In the genomic region with DNA sequence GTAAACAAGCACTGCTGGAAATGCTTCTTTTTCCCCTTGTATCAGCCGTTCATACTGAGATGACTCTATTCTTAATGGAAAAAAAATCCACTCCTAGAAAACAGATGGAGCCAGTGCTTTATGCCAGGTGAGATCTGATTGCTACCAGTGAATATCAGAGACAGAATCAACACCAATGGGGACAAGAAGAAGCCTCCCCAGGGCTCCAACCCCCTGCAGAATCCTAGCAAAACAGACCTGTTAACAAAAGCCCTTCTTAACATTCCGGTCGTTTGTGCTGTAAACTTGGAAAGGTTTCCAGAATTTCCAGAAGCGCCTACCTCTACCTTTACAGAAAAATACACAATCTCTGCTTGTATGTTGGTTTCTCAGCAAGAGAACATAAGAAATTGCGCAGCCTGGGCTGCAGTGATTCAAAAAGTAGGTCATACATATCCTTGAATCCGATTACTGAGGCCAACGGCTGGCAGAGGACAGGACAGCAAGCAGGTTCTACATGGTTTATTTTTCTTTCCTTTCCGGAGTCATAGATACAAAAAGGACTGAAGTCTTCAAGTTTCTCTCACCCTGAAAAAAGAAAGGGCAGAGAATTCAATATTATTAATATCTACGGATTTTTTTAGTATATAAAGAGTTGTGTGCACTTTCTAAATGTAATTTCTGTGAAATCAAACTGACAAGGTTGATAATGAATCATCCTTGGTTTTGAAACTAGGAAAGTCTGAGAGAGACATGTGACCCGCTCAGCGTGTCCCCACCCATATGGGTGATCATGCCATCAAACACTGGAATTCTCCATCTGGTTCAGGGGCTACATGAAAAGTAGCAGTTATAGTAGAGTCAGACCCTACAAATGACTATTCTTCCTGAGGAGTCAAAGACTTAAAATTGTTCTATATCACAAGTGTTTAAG, we compare ENCODE assay signal across 21 cellular contexts.
DNase-seq lines count a peak whose midpoint lies in the region; ATAC-seq and TF ChIP-seq lines count a peak whose summit lies in the region.
"Had no signal": no experiment of that assay in that cellular context is flagged by ENCODE, and none has a peak within 500 bp of the region (broad histone marks: within the 10 kb centered on the region; RNA-seq: fewer than 3 reads in every experiment).

No MANE protein-coding gene starts in this region.

- peak overlapping the region; percentile 76; the same call in 1 of the 2 replicates for H4K5ac ChIP-seq in IMR-90 (ENCODE audit: low read depth, low read length)
- no peak overlapping the region for H4K5ac ChIP-seq in mesendoderm (ENCODE audit: low read length)

- BruUV-seq in IMR-90 (replicated peaks; lab: Mats Ljungman, UMichigan): no TSS peak
- BruUV-seq in Caco-2 (replicated peaks; lab: Mats Ljungman, UMichigan): no TSS peak

- H3K27me3 ChIP-seq in AG04450 (ENCODE audit: control insufficient read depth, insufficient read depth, low read length) (no peaks in the 10 kb centered on the region), IMR-90 (ENCODE audit: control insufficient read depth, insufficient read depth, low read length) (no peaks in the 10 kb centered on the region; the same call in 1 of the 2 replicates), mesendoderm (ENCODE audit: insufficient read depth, low read length, poor library complexity) (no peaks in the 10 kb centered on the region), Caco-2 (replicated peaks; ENCODE audit: control insufficient read depth, insufficient read depth, low read length) (no peaks in the 10 kb centered on the region)

- H2AK9ac ChIP-seq in IMR-90 (replicated peaks; ENCODE audit: low read depth, low read length, poor library complexity): no peak overlapping the region

- H2BK5ac ChIP-seq in IMR-90 (ENCODE audit: low read depth, low read length, poor library complexity, severe bottlenecking): peak overlapping the region; percentile 31
- H2BK5ac ChIP-seq in mesendoderm (ENCODE audit: low read length): no peak overlapping the region

- peaks cover 6% of the 10 kb centered on the region for H3K9me1 ChIP-seq in IMR-90 (ENCODE audit: insufficient read depth, low read length)

- peak overlapping the region; percentile 43 for H3K14ac ChIP-seq in IMR-90 (replicated peaks; ENCODE audit: low read depth, low read length)

- intact Hi-C loops in IMR-90 (cut with micrococcal nuclease) (no loop called here), Caco-2 (cut with micrococcal nuclease; ENCODE audit: unreplicated experiment) (no loop called here)

- H3K4me1 ChIP-seq in IMR-90 (ENCODE audit: control insufficient read depth, insufficient read depth, low read length): peaks cover 13% of the 10 kb centered on the region
- peaks cover 3% of the 10 kb centered on the region for H3K4me1 ChIP-seq in mesendoderm (ENCODE audit: control insufficient read depth, low read depth, low read length)
- peaks cover 8% of the 10 kb centered on the region; the same call in 1 of the 2 replicates for H3K4me1 ChIP-seq in Caco-2
- H3K4me1 ChIP-seq: upper lobe of right lung had no signal

- H3K4me3 ChIP-seq in AG04450 (ENCODE audit: low read depth, low read length) (no peak overlapping the region), IMR-90 (ENCODE audit: insufficient read depth, low read depth, low read length) (no peak overlapping the region), mesendoderm (ENCODE audit: low read length) (no peak overlapping the region), Caco-2 (ENCODE audit: low read depth, low read length) (no peak overlapping the region)
- H3K4me3 ChIP-seq: upper lobe of right lung had no signal

- CTCF ChIA-PET in AG04450 (lab: Charles Lee) (interaction anchor here (1.0 kb wide), 1 partner anchor 100 kb away, joined by 3 read pairs; no protein-coding TSS in a partner anchor), IMR-90 (lab: Yijun Ruan, JAX) (interaction anchor here (1.8 kb wide), 1 partner anchor 15 kb away, joined by 4 read pairs; no protein-coding TSS in a partner anchor), Caco-2 (lab: Charles Lee) (interaction anchor here (1.0 kb wide), 1 partner anchor 100 kb away, joined by 3 read pairs; no protein-coding TSS in a partner anchor)

- no peak for TF ChIP-seq CTCF in AG04450 (IDR thresholded peaks at IDR 0.05; ENCODE audit: low read depth, low read length)
- no peak for TF ChIP-seq CTCF in IMR-90 (conservative IDR thresholded peaks at IDR 0.05; ENCODE audit: low read depth, low read length)
- no peak for TF ChIP-seq CTCF in Caco-2 (IDR thresholded peaks at IDR 0.05; ENCODE audit: insufficient read depth in 1 of 2, low read depth in 1 of 2, low read length in 1 of 2, severe bottlenecking in 1 of 2, unreplicated experiment in 1 of 2)

- peak overlapping the region; percentile 76; the same call in 1 of the 2 replicates for H3K4me2 ChIP-seq in IMR-90 (ENCODE audit: low read depth, low read length)
- H3K4me2 ChIP-seq in mesendoderm (ENCODE audit: low read length): no peak overlapping the region

- H2AK5ac ChIP-seq in IMR-90 (ENCODE audit: low read depth, low read length) (peak overlapping the region; percentile 53; the same call in 1 of the 2 replicates), mesendoderm (ENCODE audit: low read length) (no peak overlapping the region)

- H2BK20ac ChIP-seq in IMR-90 (ENCODE audit: low read depth, low read length): peak overlapping the region; percentile 69

- peak overlapping the region; percentile 62 for H4K91ac ChIP-seq in IMR-90 (ENCODE audit: insufficient read depth, low read depth, low read length)

- H2BK15ac ChIP-seq in IMR-90 (ENCODE audit: low read depth, low read length) (peak overlapping the region; percentile 19; the same call in 1 of the 3 replicates), mesendoderm (replicated peaks; ENCODE audit: low read depth) (no peak overlapping the region)

- peak overlapping the region in 1 of 2 experiments; percentile 28; a peak in 2 of 4 replicates for H4K8ac ChIP-seq in IMR-90 (ENCODE audit: low read depth in 2 of 2, low read length in 2 of 2)
- no peak overlapping the region for H4K8ac ChIP-seq in mesendoderm (ENCODE audit: low read depth, low read length)

- H3K18ac ChIP-seq in IMR-90 (ENCODE audit: low read depth, low read length): peak overlapping the region; percentile 80; the same call in 1 of the 2 replicates
- H3K18ac ChIP-seq in mesendoderm (ENCODE audit: low read length): no peak overlapping the region

- H3K79me1 ChIP-seq in IMR-90 (ENCODE audit: low read depth in 1 of 2, low read length in 2 of 2): no peaks in the 10 kb centered on the region
- H3K79me1 ChIP-seq in mesendoderm (ENCODE audit: low read length): no peaks in the 10 kb centered on the region

- no peak for TF ChIP-seq RAD21 in IMR-90 (IDR thresholded peaks at IDR 0.05; ENCODE audit: low read length)

- no peaks in the 10 kb centered on the region for H3K9me3 Mint-ChIP-seq in Caco-2 (ENCODE audit: unreplicated experiment)
- peaks cover 5 to 6% of the 10 kb centered on the region in 2 donors for H3K9me3 Mint-ChIP-seq in stimulated activated naive B cell treated with anti-CD40 and anti-IgM and Interleukin-4, amounts not matched to agents 10 μg/mL and 1 μg/mL and 100 μg/mL, for 72 hours
- H3K9me3 Mint-ChIP-seq: activated T-cell treated with anti-CD3 and anti-CD28 coated beads, Interleukin-2, amount 50 U/mL, for 4 hours had no signal

- no peaks in the 10 kb centered on the region for H4K20me1 ChIP-seq in IMR-90 (ENCODE audit: insufficient read depth, low read length)

- H3K9ac ChIP-seq in IMR-90 (ENCODE audit: low read depth, low read length) (no peak overlapping the region), mesendoderm (ENCODE audit: low read length) (no peak overlapping the region)

- no peak overlapping the region for H2AFZ ChIP-seq in IMR-90 (replicated peaks; ENCODE audit: low read length, poor library complexity)

- H3K36me3 Mint-ChIP-seq in Caco-2 (ENCODE audit: insufficient read depth, unreplicated experiment): no peaks in the 10 kb centered on the region
- H3K36me3 Mint-ChIP-seq in stimulated activated naive B cell treated with anti-CD40 and anti-IgM and Interleukin-4, amounts not matched to agents 10 μg/mL and 1 μg/mL and 100 μg/mL, for 72 hours: peaks cover 3 to 4% of the 10 kb centered on the region in 2 donors
- H3K36me3 Mint-ChIP-seq: CD14-positive monocyte, naive B cell had no signal

- POLR2A ChIA-PET in AG04450 (lab: Yijun Ruan, JAX): no interaction called here
- POLR2A ChIA-PET in IMR-90 (lab: Charles Lee; ENCODE audit: unreplicated experiment): no interaction called here
- POLR2A ChIA-PET in Caco-2 (lab: Charles Lee): no interaction called here

- H3K79me2 ChIP-seq in mesendoderm (ENCODE audit: control insufficient read depth, insufficient read depth, low read length): no peaks in the 10 kb centered on the region

- H2BK120ac ChIP-seq in IMR-90 (ENCODE audit: low read depth, low read length): peak overlapping the region; percentile 56
- no peak overlapping the region for H2BK120ac ChIP-seq in mesendoderm (ENCODE audit: low read depth, low read length)

- ATAC-seq in IMR-90 (ENCODE audit: low read depth): peak; percentile 12; the same call in 1 of the 2 replicates
- no peak for ATAC-seq in stimulated activated naive B cell treated with anti-CD40 and anti-IgM and Interleukin-4, amounts not matched to agents 10 μg/mL and 1 μg/mL and 100 μg/mL, for 72 hours (replicated peaks)
- ATAC-seq: activated T-cell treated with anti-CD3 and anti-CD28 coated beads, Interleukin-2, amount 50 U/mL, for 4 hours; HepG2; upper lobe of right lung had no signal

- peaks cover 3% of the 10 kb centered on the region for H3K27me3 Mint-ChIP-seq in Caco-2 (ENCODE audit: insufficient read depth, unreplicated experiment)
- H3K27me3 Mint-ChIP-seq in stimulated activated naive B cell treated with anti-CD40 and anti-IgM and Interleukin-4, amounts not matched to agents 10 μg/mL and 1 μg/mL and 100 μg/mL, for 72 hours: peaks cover 25 to 30% of the 10 kb centered on the region in 2 donors

- peaks cover 9% of the 10 kb centered on the region for H3K4me1 Mint-ChIP-seq in Caco-2 (ENCODE audit: low read depth, unreplicated experiment)
- H3K4me1 Mint-ChIP-seq in stimulated activated naive B cell treated with anti-CD40 and anti-IgM and Interleukin-4, amounts not matched to agents 10 μg/mL and 1 μg/mL and 100 μg/mL, for 72 hours: no peaks in the 10 kb centered on the region
- H3K4me1 Mint-ChIP-seq: CD14-positive monocyte had no signal

- dilution Hi-C loops in IMR-90 (cut with HindIII; ENCODE audit: low sequenced_read_pairs, unreplicated experiment): no loop called here

- H3K4ac ChIP-seq in IMR-90 (ENCODE audit: low read depth, low read length) (peak overlapping the region; percentile 71), mesendoderm (ENCODE audit: low read depth, low read length) (no peak overlapping the region)

- no CpG with 5 or more reads among the region's 11 CpGs for WGBS in IMR-90 (ENCODE audit: extremely low coverage in 2 of 2, insufficient read length in 1 of 2), 2 experiments
- no CpG with 5 or more reads among the region's 11 CpGs for WGBS in mesendoderm (ENCODE audit: extremely low coverage, insufficient coverage, low lambda C conversion rate)

- peak overlapping the region; percentile 37; the same call in 1 of the 2 replicates for H3K23ac ChIP-seq in IMR-90 (ENCODE audit: low read depth, low read length)
- H3K23ac ChIP-seq in mesendoderm (ENCODE audit: low read length): no peak overlapping the region

- H3K9me3 ChIP-seq in AG04450 (ENCODE audit: control insufficient read depth, insufficient read depth, low read length) (no peaks in the 10 kb centered on the region; the same call in none of the 2 replicates), IMR-90 (ENCODE audit: control insufficient read depth, insufficient read depth, low read length) (no peaks in the 10 kb centered on the region), Caco-2 (no peaks in the 10 kb centered on the region)
- H3K9me3 ChIP-seq: upper lobe of right lung had no signal

- no peak for DNase-seq in AG04450 (ENCODE audit: low read depth, low spot score)
- DNase-seq in IMR-90: peak; percentile 40
- peak; percentile 57 for DNase-seq in cerebellum (ENCODE audit: low spot score)
- DNase-seq in mesendoderm: peak; percentile 39
- DNase-seq in occipital lobe (lab: John Stamatoyannopoulos, UW): no peak
- no peak for DNase-seq in Caco-2
- DNase-seq in stimulated activated naive B cell treated with anti-CD40 and anti-IgM and Interleukin-4, amounts not matched to agents 10 μg/mL and 1 μg/mL and 100 μg/mL, for 72 hours: no peak
- no peak for DNase-seq in UCSD-AML1 (lab: John Stamatoyannopoulos, UW; ENCODE audit: unreplicated experiment)
- DNase-seq: activated CD4-positive, CD25-positive, alpha-beta regulatory T cell treated with anti-CD3 and anti-CD28 coated beads, Interleukin-2, amount 50 U/mL, for 72 hours; activated naive CD4-positive, alpha-beta T cell; activated T-cell treated with anti-CD3 and anti-CD28 coated beads, Interleukin-2, amount 50 U/mL, for 4 hours; foreskin melanocyte; naive B cell; NCI-H1092 treated with DMSO at 0.1 percent for 48 hours; NCI-H2081 treated with DMSO at 0.1 percent for 48 hours; NCI-H524; stimulated activated CD8-positive, alpha-beta memory T cell treated with anti-CD3 and anti-CD28 coated beads, Interleukin-4, amount 100 ng/mL, for 48 hours; SW 1271; upper lobe of right lung had no signal

- in situ Hi-C loops in IMR-90 (cut with MboI; ENCODE audit: low sequenced_read_pairs): no loop called here

- no peak overlapping the region for H3K27ac Mint-ChIP-seq in Caco-2 (ENCODE audit: unreplicated experiment)
- no peak overlapping the region for H3K27ac Mint-ChIP-seq in stimulated activated naive B cell treated with anti-CD40 and anti-IgM and Interleukin-4, amounts not matched to agents 10 μg/mL and 1 μg/mL and 100 μg/mL, for 72 hours
- H3K27ac Mint-ChIP-seq: CD14-positive monocyte had no signal

- H3K4me3 Mint-ChIP-seq in Caco-2 (ENCODE audit: unreplicated experiment): no peak overlapping the region
- no peak overlapping the region for H3K4me3 Mint-ChIP-seq in stimulated activated naive B cell treated with anti-CD40 and anti-IgM and Interleukin-4, amounts not matched to agents 10 μg/mL and 1 μg/mL and 100 μg/mL, for 72 hours
- H3K4me3 Mint-ChIP-seq: activated T-cell treated with anti-CD3 and anti-CD28 coated beads, Interleukin-2, amount 50 U/mL, for 4 hours; CD14-positive monocyte; naive B cell had no signal

- H3K36me3 ChIP-seq in IMR-90 (ENCODE audit: control insufficient read depth, insufficient read depth, low read length) (no peaks in the 10 kb centered on the region), mesendoderm (ENCODE audit: control insufficient read depth, insufficient read depth, low read length) (no peaks in the 10 kb centered on the region), Caco-2 (ENCODE audit: control insufficient read depth, insufficient read depth, low read length) (no peaks in the 10 kb centered on the region)
- H3K36me3 ChIP-seq: upper lobe of right lung had no signal

- no peak overlapping the region for H3K56ac ChIP-seq in IMR-90 (ENCODE audit: extremely low read depth, insufficient read depth, low read length)
- peak overlapping the region; percentile 25 for H3K56ac ChIP-seq in mesendoderm (ENCODE audit: low read length)

- peak overlapping the region; percentile 33 for H3K27ac ChIP-seq in AG04450 (ENCODE audit: low read depth, low read length)
- H3K27ac ChIP-seq in IMR-90 (ENCODE audit: insufficient read depth, low read length): no peak overlapping the region
- no peak overlapping the region for H3K27ac ChIP-seq in mesendoderm (ENCODE audit: low read depth, low read length)
- H3K27ac ChIP-seq: upper lobe of right lung had no signal

- TF ChIP-seq POLR2A in IMR-90 (IDR thresholded peaks at IDR 0.05; ENCODE audit: low read depth, low read length): no peak

Comparison
In these comparisons a context has a peak if more than half of its experiments do, and no peak if none do; other contexts are left out.
1. DNase-seq: peak in IMR-90 (single experiment), cerebellum (single experiment) and mesendoderm (single experiment); none in AG04450 (single experiment), occipital lobe (single experiment), Caco-2 (0 of 2), stimulated activated naive B cell treated with anti-CD40 and anti-IgM and Interleukin-4, amounts not matched to agents 10 μg/mL and 1 μg/mL and 100 μg/mL, for 72 hours (single experiment) and UCSD-AML1 (single experiment).